In the genomic region with DNA sequence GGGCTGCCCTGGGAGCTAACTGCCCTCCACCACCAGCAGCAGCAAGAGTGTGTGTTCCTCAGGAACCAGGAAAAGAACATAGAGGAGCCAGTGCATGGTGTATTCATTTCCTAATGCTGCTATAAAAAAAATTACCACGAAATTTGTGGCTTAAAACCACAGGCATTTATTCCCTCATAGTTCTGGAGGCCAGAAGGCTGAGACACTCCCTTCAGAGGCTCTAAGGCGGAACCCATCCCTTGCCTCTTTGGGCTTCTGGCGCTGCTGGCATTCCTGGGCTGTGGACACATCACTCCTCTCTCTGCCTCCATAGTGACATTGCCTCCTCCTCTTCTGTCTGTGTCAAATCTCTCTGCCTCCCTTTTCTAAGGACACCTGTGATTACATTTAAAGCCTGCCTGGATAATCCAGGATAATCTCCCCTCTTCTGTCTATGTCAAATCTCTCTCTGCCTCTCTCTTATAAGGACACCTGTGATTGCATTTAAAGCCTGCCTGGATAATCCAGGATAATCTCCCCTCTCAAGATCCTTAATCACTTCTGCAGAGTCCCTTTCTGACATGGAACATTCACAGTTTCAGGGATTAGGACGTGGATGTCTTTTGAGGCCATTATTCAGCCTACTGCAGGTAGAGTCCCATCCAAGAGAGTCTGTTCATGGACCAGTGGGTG, we compare ENCODE assay signal across 13 cellular contexts. TPM values are rescaled to one million over a fixed set of nuclear protein-coding genes. Genes with fewer than 3 reads are reported as not detected.
DNase-seq lines count a peak whose midpoint lies in the region; ATAC-seq and TF ChIP-seq lines count a peak whose summit lies in the region.
"Had no signal": no experiment of that assay in that cellular context is flagged by ENCODE, and none has a peak within 500 bp of the region (broad histone marks: within the 10 kb centered on the region; RNA-seq: fewer than 3 reads in every experiment).

No MANE protein-coding gene starts in this region.

- peaks cover 0 to 5% (median 0%) of the 10 kb centered on the region in 7 donors for H3K9me3 Mint-ChIP-seq in CD14-positive monocyte
- no peaks in the 10 kb centered on the region for H3K9me3 Mint-ChIP-seq in effector memory CD8-positive, alpha-beta T cell
- H3K9me3 Mint-ChIP-seq: activated T-cell treated with anti-CD3 and anti-CD28 coated beads, Interleukin-2, amount 50 U/mL, for 72 hours; stimulated activated naive B cell treated with anti-CD40 and anti-IgM and Interleukin-4, amounts not matched to agents 10 μg/mL and 1 μg/mL and 100 μg/mL, for 72 hours had no signal

- no peak overlapping the region for H3K27ac Mint-ChIP-seq in CD14-positive monocyte
- no peak overlapping the region for H3K27ac Mint-ChIP-seq in effector memory CD8-positive, alpha-beta T cell
- H3K27ac Mint-ChIP-seq: activated T-cell treated with anti-CD3 and anti-CD28 coated beads, Interleukin-2, amount 50 U/mL, for 72 hours; stimulated activated naive B cell treated with anti-CD40 and anti-IgM and Interleukin-4, amounts not matched to agents 10 μg/mL and 1 μg/mL and 100 μg/mL, for 72 hours had no signal

- peaks cover 6 to 17% (median 15%) of the 10 kb centered on the region in 3 donors for H3K27me3 Mint-ChIP-seq in CD14-positive monocyte (ENCODE audit: low read depth in 3 of 3)
- peaks cover 18 to 64% of the 10 kb centered on the region in 2 donors for H3K27me3 Mint-ChIP-seq in effector memory CD8-positive, alpha-beta T cell

- H3K36me3 Mint-ChIP-seq in CD14-positive monocyte: no peaks in the 10 kb centered on the region
- H3K36me3 Mint-ChIP-seq in effector memory CD8-positive, alpha-beta T cell (ENCODE audit: insufficient read depth): no peaks in the 10 kb centered on the region
- H3K36me3 Mint-ChIP-seq: stimulated activated naive B cell treated with anti-CD40 and anti-IgM and Interleukin-4, amounts not matched to agents 10 μg/mL and 1 μg/mL and 100 μg/mL, for 72 hours had no signal

- H3K4me3 Mint-ChIP-seq in CD14-positive monocyte: no peak overlapping the region
- H3K4me3 Mint-ChIP-seq in effector memory CD8-positive, alpha-beta T cell: no peak overlapping the region
- H3K4me3 Mint-ChIP-seq: activated T-cell treated with anti-CD3 and anti-CD28 coated beads, Interleukin-2, amount 50 U/mL, for 72 hours; stimulated activated naive B cell treated with anti-CD40 and anti-IgM and Interleukin-4, amounts not matched to agents 10 μg/mL and 1 μg/mL and 100 μg/mL, for 72 hours had no signal

- in situ Hi-C loops in KBM-7 (cut with MboI; ENCODE audit: low pct_unique_long_range_greater_than_20kb, low sequenced_read_pairs): no loop called here

- peak; percentile 93 for ATAC-seq in sciatic nerve
- no peak for ATAC-seq in effector memory CD8-positive, alpha-beta T cell (replicated peaks)
- ATAC-seq: activated T-cell treated with anti-CD3 and anti-CD28 coated beads, Interleukin-2, amount 50 U/mL, for 72 hours had no signal

- H3K4me1 Mint-ChIP-seq in CD14-positive monocyte: peaks cover 6% of the 10 kb centered on the region
- no peaks in the 10 kb centered on the region for H3K4me1 Mint-ChIP-seq in effector memory CD8-positive, alpha-beta T cell (ENCODE audit: low read depth in 2 of 2)
- H3K4me1 Mint-ChIP-seq: stimulated activated naive B cell treated with anti-CD40 and anti-IgM and Interleukin-4, amounts not matched to agents 10 μg/mL and 1 μg/mL and 100 μg/mL, for 72 hours had no signal

- intact Hi-C loops in sciatic nerve (cut with DNase I) (no loop called here), CD14-positive monocyte (cut with micrococcal nuclease) (no loop called here)

- peak; percentile 85 for DNase-seq in GM04504 (ENCODE audit: low read depth)
- DNase-seq in RPMI7951 (ENCODE audit: low read depth): peak; percentile 35
- peak; percentile 58 for DNase-seq in fibroblast of gingiva (ENCODE audit: low read depth)
- DNase-seq in sciatic nerve (ENCODE audit: low spot score): no peak
- no peak for DNase-seq in CD14-positive monocyte (ENCODE audit: low spot score)
- no peak for DNase-seq in effector memory CD8-positive, alpha-beta T cell
- no peak for DNase-seq in KBM-7
- no peak for DNase-seq in NCI-H774 (lab: John Stamatoyannopoulos, UW)
- DNase-seq: activated T-cell treated with anti-CD3 and anti-CD28 coated beads, Interleukin-2, amount 50 U/mL, for 72 hours; NCI-H510A treated with DMSO at 0.1 percent for 48 hours; occipital lobe; SIG-M5; stimulated activated naive B cell treated with anti-CD40 and anti-IgM and Interleukin-4, amounts not matched to agents 10 μg/mL and 1 μg/mL and 100 μg/mL, for 72 hours had no signal

- TF ChIP-seq CTCF in CD14-positive monocyte (IDR thresholded peaks at IDR 0.05): no peak

RNA-seq across cellular contexts. Expression of gene NDUFAF5, which starts 54.7 kb away (rescaled TPM):
- total RNA-seq in RPMI7951 (2014; rRNA removed; shearing (Covaris generic)): 34.1 and 35.0 TPM in 2 replicates
- total RNA-seq in sciatic nerve: 28.2 TPM
- polyA plus RNA-seq in CD14-positive monocyte: 1 to 10 TPM; 5.9 to 7.8 TPM

RNA-seq across cellular contexts. Expression of gene ESF1, which starts 54.8 kb away (rescaled TPM):
- total RNA-seq in RPMI7951 (2014; rRNA removed; shearing (Covaris generic)): 11.5 and 17.3 TPM in 2 replicates
- total RNA-seq in sciatic nerve: 21.5 TPM
- 1 to 10 TPM; 1.7 to 2.3 TPM for polyA plus RNA-seq in CD14-positive monocyte

Comparison
In these comparisons a context has a peak if more than half of its experiments do, and no peak if none do; other contexts are left out.
1. DNase-seq: peak in GM04504 (single experiment), RPMI7951 (single experiment) and fibroblast of gingiva (single experiment); none in sciatic nerve (single experiment), CD14-positive monocyte (single experiment), effector memory CD8-positive, alpha-beta T cell (0 of 3), KBM-7 (single experiment) and NCI-H774 (single experiment).